Comparison of ENCODE assay signal across 8 cellular contexts in genomic region chr14:34982421-34983147, GRCh38. TPM values are rescaled to one million over a fixed set of nuclear protein-coding genes. Genes with fewer than 3 reads are reported as not detected.
DNase-seq lines count a peak whose midpoint lies in the region; ATAC-seq, FAIRE-seq and TF ChIP-seq lines count a peak whose summit lies in the region.

Gene SRP54, plus strand, starts transcription at chr14:34982992. Its CDS starts 13,718 bp downstream, at chr14:34996710.

- peak within 1 kb of the TSS; percentile 67 for H3K4me2 ChIP-seq in mesendoderm (ENCODE audit: low read length)

- H3K9ac ChIP-seq in HUES48 (ENCODE audit: low read depth, low read length) (peak within 1 kb of the TSS; percentile 84), NT2/D1 (ENCODE audit: insufficient read length, low read depth) (peak within 1 kb of the TSS; percentile 87), mesendoderm (ENCODE audit: low read length) (peak within 1 kb of the TSS; percentile 85)

- peaks cover 17% of the 10 kb centered on the region for H3K4me1 Mint-ChIP-seq in activated CD8-positive, alpha-beta memory T cell treated with anti-CD3 and anti-CD28 coated beads, Interleukin-2, amount 10 ng/mL, durations not matched to agents 7 days and 5 days

- peak within 1 kb of the TSS; percentile 68 for H2BK5ac ChIP-seq in mesendoderm (ENCODE audit: low read length)

- TF ChIP-seq CTCF in D721Med (IDR thresholded peaks at IDR 0.05; ENCODE audit: insufficient read depth, missing control alignments): no peak

- no peak within 1 kb of the TSS for H4K5ac ChIP-seq in mesendoderm (ENCODE audit: low read length)

- H3K4me3 ChIP-seq in HUES48 (ENCODE audit: low read depth, low read length) (peak within 1 kb of the TSS; percentile 71), NT2/D1 (ENCODE audit: insufficient read length, low read depth) (peak within 1 kb of the TSS; percentile 73), mesendoderm (ENCODE audit: low read length) (peak within 1 kb of the TSS; percentile 72)

- H3K18ac ChIP-seq in mesendoderm (ENCODE audit: low read length): peak within 1 kb of the TSS; percentile 24

- no peak within 1 kb of the TSS for H2AK5ac ChIP-seq in mesendoderm (ENCODE audit: low read length)

- peak; percentile 77 for ATAC-seq in GM21423 (IDR thresholded peaks at IDR 0.05; ENCODE audit: unreplicated experiment)
- peak; percentile 91 for ATAC-seq in activated CD8-positive, alpha-beta memory T cell treated with anti-CD3 and anti-CD28 coated beads, Interleukin-2, amount 10 ng/mL, durations not matched to agents 7 days and 5 days

- FAIRE-seq in D721Med (lab: Jason Lieb, UNC): no peak

- no peak within 1 kb of the TSS for H2BK15ac ChIP-seq in mesendoderm (replicated peaks; ENCODE audit: low read depth)

- peak within 1 kb of the TSS; percentile 11 for H3K23ac ChIP-seq in mesendoderm (ENCODE audit: low read length)

- WGBS in mesendoderm (ENCODE audit: extremely low coverage, insufficient coverage, low lambda C conversion rate): no CpG with 5 or more reads among the region's 45 CpGs

- H3K27ac ChIP-seq in HUES48 (ENCODE audit: low read depth, low read length) (peak within 1 kb of the TSS; percentile 100), mesendoderm (ENCODE audit: low read depth, low read length) (peak within 1 kb of the TSS; percentile 85)

- CTCF ChIA-PET in activated CD8-positive, alpha-beta memory T cell treated with anti-CD3 and anti-CD28 coated beads, Interleukin-2, amount 10 ng/mL, durations not matched to agents 7 days and 5 days (lab: Charles Lee): interaction anchor here (0.6 to 1.5 kb wide), 3 partner anchors 64 to 430 kb away, joined by 3 to 5 read pairs (median 4); partner anchors contain the start of genes FAM177A1 and NFKBIA

- in situ Hi-C loops in endometrial microvascular endothelial cells (cut with HindIII; ENCODE audit: inconsistent ontology term, low pct_unique_long_range_greater_than_20kb, low sequenced_read_pairs): no loop called here

- H3K36me3 ChIP-seq in HUES48 (ENCODE audit: control insufficient read depth, insufficient read depth, low read length) (no peaks in the 10 kb centered on the region), NT2/D1 (ENCODE audit: insufficient read depth, insufficient read length, low read length) (peaks cover 4% of the 10 kb centered on the region), mesendoderm (ENCODE audit: control insufficient read depth, insufficient read depth, low read length) (no peaks in the 10 kb centered on the region)

- peaks cover 14% of the 10 kb centered on the region for H3K36me3 Mint-ChIP-seq in activated CD8-positive, alpha-beta memory T cell treated with anti-CD3 and anti-CD28 coated beads, Interleukin-2, amount 10 ng/mL, durations not matched to agents 7 days and 5 days

- H3K27me3 ChIP-seq in HUES48 (ENCODE audit: control insufficient read depth, insufficient read depth, low read length) (peaks cover 12% of the 10 kb centered on the region), NT2/D1 (ENCODE audit: insufficient read depth, insufficient read length) (no peaks in the 10 kb centered on the region), mesendoderm (ENCODE audit: insufficient read depth, low read length, poor library complexity) (no peaks in the 10 kb centered on the region)

- peak; percentile 56 for DNase-seq in D721Med (ENCODE audit: insufficient read length, low spot score)
- peak; percentile 94 for DNase-seq in NT2/D1 (ENCODE audit: low read depth, low spot score)
- peak; percentile 100 for DNase-seq in activated CD8-positive, alpha-beta memory T cell treated with anti-CD3 and anti-CD28 coated beads, Interleukin-2, amount 10 ng/mL, durations not matched to agents 7 days and 5 days
- peak; percentile 99 for DNase-seq in mesendoderm
- peak; percentile 99 for DNase-seq in stimulated activated CD8-positive, alpha-beta memory T cell treated with anti-CD3 and anti-CD28 coated beads, Interleukin-15, amount 100 ng/mL, for 1 hour (ENCODE audit: low read depth)

- no peak within 1 kb of the TSS for H3K4me3 Mint-ChIP-seq in activated CD8-positive, alpha-beta memory T cell treated with anti-CD3 and anti-CD28 coated beads, Interleukin-2, amount 10 ng/mL, durations not matched to agents 7 days and 5 days

- no peaks in the 10 kb centered on the region for H3K9me3 Mint-ChIP-seq in activated CD8-positive, alpha-beta memory T cell treated with anti-CD3 and anti-CD28 coated beads, Interleukin-2, amount 10 ng/mL, durations not matched to agents 7 days and 5 days (ENCODE audit: low read depth)

- H3K9me3 ChIP-seq in HUES48 (ENCODE audit: control insufficient read depth, insufficient read depth, low read length) (no peaks in the 10 kb centered on the region), NT2/D1 (ENCODE audit: insufficient read depth, low read length) (no peaks in the 10 kb centered on the region)

- no peaks in the 10 kb centered on the region for H3K27me3 Mint-ChIP-seq in activated CD8-positive, alpha-beta memory T cell treated with anti-CD3 and anti-CD28 coated beads, Interleukin-2, amount 10 ng/mL, durations not matched to agents 7 days and 5 days

- H3K4me1 ChIP-seq in HUES48 (ENCODE audit: control insufficient read depth, insufficient read depth, low read length) (peaks cover 9% of the 10 kb centered on the region), NT2/D1 (ENCODE audit: insufficient read depth, insufficient read length) (peaks cover 2% of the 10 kb centered on the region), mesendoderm (ENCODE audit: control insufficient read depth, low read depth, low read length) (peaks cover 4% of the 10 kb centered on the region)

- no peak within 1 kb of the TSS for H3K27ac Mint-ChIP-seq in activated CD8-positive, alpha-beta memory T cell treated with anti-CD3 and anti-CD28 coated beads, Interleukin-2, amount 10 ng/mL, durations not matched to agents 7 days and 5 days

- peaks cover 11% of the 10 kb centered on the region for H3K79me1 ChIP-seq in mesendoderm (ENCODE audit: low read length)

- no peak within 1 kb of the TSS for H2BK120ac ChIP-seq in mesendoderm (ENCODE audit: low read depth, low read length)

- peaks cover 27% of the 10 kb centered on the region for H3K79me2 ChIP-seq in mesendoderm (ENCODE audit: control insufficient read depth, insufficient read depth, low read length)

- H3K4ac ChIP-seq in mesendoderm (ENCODE audit: low read depth, low read length): peak within 1 kb of the TSS; percentile 20

- H4K8ac ChIP-seq in mesendoderm (ENCODE audit: low read depth, low read length): no peak within 1 kb of the TSS

- H3K56ac ChIP-seq in mesendoderm (ENCODE audit: low read length): peak within 1 kb of the TSS; percentile 90

RNA-seq across cellular contexts. Expression of gene SRP54, which starts in this region (rescaled TPM):
- 10 to 100 TPM; 56.3 to 63.5 TPM for total RNA-seq in activated CD8-positive, alpha-beta memory T cell treated with anti-CD3 and anti-CD28 coated beads, Interleukin-2, amount 10 ng/mL, durations not matched to agents 7 days and 5 days
- 74.1 TPM for total RNA-seq in endometrial microvascular endothelial cells (ENCODE audit: inconsistent ontology term)
- 57.7 TPM for polyA plus RNA-seq in mesendoderm (2013, experiment 1 of 2)
- polyA plus RNA-seq in mesendoderm (2013, experiment 2 of 2): 57.4 TPM

Comparison
In these comparisons a context has a peak if more than half of its experiments do, and no peak if none do; other contexts are left out.
1. Peak in every context shown above with its lines: DNase-seq, ATAC-seq, H3K4me3 ChIP-seq and H3K27ac ChIP-seq.